ENCODE assay signal across 15 cellular contexts in the genomic region with DNA sequence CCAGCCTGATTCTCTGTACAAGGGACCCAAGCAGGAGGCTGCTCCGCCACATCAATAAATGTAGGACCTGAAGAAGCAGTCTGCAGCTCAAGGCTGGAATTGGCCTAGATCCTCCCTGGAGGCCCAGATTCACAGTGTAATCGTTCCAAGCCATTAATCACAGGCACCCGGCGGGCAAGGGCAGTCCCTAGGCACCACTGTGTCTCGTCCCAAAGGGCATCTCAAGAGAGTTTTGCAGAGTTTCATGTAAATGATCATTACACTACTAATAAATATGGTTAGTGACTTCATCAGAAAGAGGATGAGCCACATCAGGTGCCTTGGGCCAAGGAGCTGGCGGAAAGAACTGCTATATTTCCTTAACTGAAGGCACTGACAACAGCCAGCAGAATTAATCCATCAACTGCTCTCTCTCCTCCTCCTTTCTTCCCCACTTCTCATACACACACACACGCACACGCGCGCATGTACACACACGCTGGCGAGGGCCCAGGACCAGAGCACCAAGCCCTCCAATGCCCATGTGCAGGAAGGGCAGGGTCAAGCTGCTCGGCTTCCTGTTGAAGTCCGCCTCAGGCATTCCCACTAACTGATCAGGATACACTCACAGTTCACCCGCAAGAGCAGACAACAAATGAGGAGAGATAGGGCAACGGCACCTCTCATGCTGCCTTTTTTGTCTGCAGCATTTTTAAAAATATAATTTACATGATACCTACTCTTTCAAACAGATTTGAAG. TPM values are rescaled to one million over a fixed set of nuclear protein-coding genes. Genes with fewer than 3 reads are reported as not detected.
DNase-seq lines count a peak whose midpoint lies in the region; ATAC-seq and TF ChIP-seq lines count a peak whose summit lies in the region.
"Had no signal": no experiment of that assay in that cellular context is flagged by ENCODE, and none has a peak within 500 bp of the region (broad histone marks: within the 10 kb centered on the region; RNA-seq: fewer than 3 reads in every experiment).

No MANE protein-coding gene starts in this region.

- peaks cover 2% of the 10 kb centered on the region for H3K9me3 Mint-ChIP-seq in glutamatergic neuron (ENCODE audit: unreplicated experiment)
- H3K9me3 Mint-ChIP-seq: activated T-cell treated with anti-CD3 and anti-CD28 coated beads, Interleukin-2, amount 50 U/mL, for 72 hours; stimulated activated effector memory CD8-positive, alpha-beta T cell treated with anti-CD3 and anti-CD28 coated beads, Interleukin-12 subunit alpha, Interleukin-12 subunit beta, amount 100 ng/mL, for 72 hours had no signal

- 100% methylated on average over 2 of the region's 16 CpGs; no CpG with 5 or more reads in 1 of the 2 donors for WGBS in neuronal stem cell (ENCODE audit: extremely low coverage in 2 of 2, insufficient read length in 2 of 2, insufficient replicate concordance in 1 of 2), 2 donors

- ATAC-seq in foreskin keratinocyte, result peak; percentile 83
- no peak for ATAC-seq in GM21381 (IDR thresholded peaks at IDR 0.05; ENCODE audit: unreplicated experiment)
- ATAC-seq: activated T-cell treated with anti-CD3 and anti-CD28 coated beads, Interleukin-2, amount 50 U/mL, for 72 hours; Panc1; stimulated activated effector memory CD8-positive, alpha-beta T cell treated with anti-CD3 and anti-CD28 coated beads, Interleukin-12 subunit alpha, Interleukin-12 subunit beta, amount 100 ng/mL, for 72 hours had no signal

- H3K36me3 Mint-ChIP-seq in glutamatergic neuron (ENCODE audit: unreplicated experiment), result no peaks in the 10 kb centered on the region
- H3K36me3 Mint-ChIP-seq: stimulated activated effector memory CD8-positive, alpha-beta T cell treated with anti-CD3 and anti-CD28 coated beads, Interleukin-12 subunit alpha, Interleukin-12 subunit beta, amount 100 ng/mL, for 72 hours had no signal

- H2BK5ac ChIP-seq in neuronal stem cell (ENCODE audit: low read length), result no peak overlapping the region

- no peak overlapping the region for H3K14ac ChIP-seq in neuronal stem cell (ENCODE audit: low read length)

- no peak overlapping the region for H2BK12ac ChIP-seq in neuronal stem cell (ENCODE audit: low read length)

- H3K9me3 ChIP-seq in neuronal stem cell (replicated peaks in 1 of 2; ENCODE audit: control insufficient read depth in 2 of 2, insufficient read depth in 1 of 2, low read depth in 1 of 2, low read length in 2 of 2), result no peaks in the 10 kb centered on the region
- H3K9me3 ChIP-seq: Caco-2, HAP-1 had no signal

- H3K23ac ChIP-seq in neuronal stem cell (ENCODE audit: low read depth, low read length, poor library complexity), result no peak overlapping the region

- H3K27ac Mint-ChIP-seq in glutamatergic neuron (ENCODE audit: unreplicated experiment), result no peak overlapping the region
- H3K27ac Mint-ChIP-seq: activated T-cell treated with anti-CD3 and anti-CD28 coated beads, Interleukin-2, amount 50 U/mL, for 72 hours; stimulated activated effector memory CD8-positive, alpha-beta T cell treated with anti-CD3 and anti-CD28 coated beads, Interleukin-12 subunit alpha, Interleukin-12 subunit beta, amount 100 ng/mL, for 72 hours had no signal

- H3K4me1 ChIP-seq in foreskin keratinocyte (peaks cover 22% of the 10 kb centered on the region), neuronal stem cell (ENCODE audit: control insufficient read depth in 2 of 2, insufficient read depth in 1 of 2, low read depth in 1 of 2, low read length in 2 of 2) (no peaks in the 10 kb centered on the region)
- H3K4me1 ChIP-seq: Caco-2 had no signal

- no peak overlapping the region for H2AK5ac ChIP-seq in neuronal stem cell (ENCODE audit: low read depth, low read length)

- peak overlapping the region; percentile 50 for H3K9ac ChIP-seq in neuronal stem cell (ENCODE audit: low read depth, low read length, poor library complexity)

- no peaks in the 10 kb centered on the region for H3K27me3 ChIP-seq in foreskin keratinocyte
- no peaks in the 10 kb centered on the region for H3K27me3 ChIP-seq in neuronal stem cell (ENCODE audit: control insufficient read depth in 3 of 3, insufficient read depth in 3 of 3, low read depth in 1 of 3, low read length in 3 of 3)

- no peak overlapping the region for H2BK120ac ChIP-seq in neuronal stem cell (ENCODE audit: low read depth, low read length)

- H3K4me1 Mint-ChIP-seq in glutamatergic neuron (ENCODE audit: low read depth, unreplicated experiment), result peaks cover 12% of the 10 kb centered on the region

- H3K4me2 ChIP-seq in neuronal stem cell (ENCODE audit: insufficient read depth, low read length, poor library complexity, severe bottlenecking), result no peak overlapping the region

- no peak overlapping the region for H3K18ac ChIP-seq in neuronal stem cell (ENCODE audit: low read length)

- H3K4me3 ChIP-seq in neuronal stem cell (ENCODE audit: low read length in 2 of 2), result no peak overlapping the region
- H3K4me3 ChIP-seq: HAP-1 had no signal

- H3K4me3 Mint-ChIP-seq in glutamatergic neuron (ENCODE audit: unreplicated experiment), result no peak overlapping the region
- H3K4me3 Mint-ChIP-seq: activated T-cell treated with anti-CD3 and anti-CD28 coated beads, Interleukin-2, amount 50 U/mL, for 72 hours; stimulated activated effector memory CD8-positive, alpha-beta T cell treated with anti-CD3 and anti-CD28 coated beads, Interleukin-12 subunit alpha, Interleukin-12 subunit beta, amount 100 ng/mL, for 72 hours had no signal

- no peak overlapping the region for H3K4ac ChIP-seq in neuronal stem cell (ENCODE audit: low read length)

- no peak for TF ChIP-seq CTCF in foreskin keratinocyte (conservative IDR thresholded peaks at IDR 0.05)
- TF ChIP-seq CTCF in glutamatergic neuron (IDR thresholded peaks at IDR 0.05; ENCODE audit: partially characterized antibody, unreplicated experiment), result no peak

- H3K79me1 ChIP-seq in neuronal stem cell (ENCODE audit: low read depth, low read length), result peaks cover 3% of the 10 kb centered on the region

- peak; percentile 61 for DNase-seq in COLO829 (ENCODE audit: low spot score)
- DNase-seq in NCI-H526 (lab: John Stamatoyannopoulos, UW), result peak; percentile 48 to 62
- DNase-seq in foreskin keratinocyte, result peak; percentile 47 to 64
- DNase-seq in neuronal stem cell (ENCODE audit: low spot score), result no peak
- DNase-seq in glutamatergic neuron, result no peak
- DNase-seq in ureter (ENCODE audit: low spot score), result no peak
- DNase-seq in C1 segment of cervical spinal cord (lab: John Stamatoyannopoulos, UW), result no peak
- DNase-seq: activated CD4-positive, CD25-positive, alpha-beta regulatory T cell; activated T-cell treated with anti-CD3 and anti-CD28 coated beads, Interleukin-2, amount 50 U/mL, for 72 hours; Caco-2; NCI-H1694 treated with DMSO at 0.1 percent for 48 hours had no signal

- no peak overlapping the region for H2AFZ ChIP-seq in neuronal stem cell (ENCODE audit: low read length)

- peaks cover 2% of the 10 kb centered on the region for H3K27me3 Mint-ChIP-seq in glutamatergic neuron (ENCODE audit: unreplicated experiment)

- H4K91ac ChIP-seq in neuronal stem cell (ENCODE audit: low read depth, low read length, poor library complexity), result no peak overlapping the region

- H3K36me3 ChIP-seq in neuronal stem cell (replicated peaks in 1 of 2; ENCODE audit: control insufficient read depth in 2 of 2, insufficient read depth in 2 of 2, low read length in 2 of 2), result peaks cover 0 to 12% of the 10 kb centered on the region in 2 donors
- H3K36me3 ChIP-seq: HAP-1 had no signal

- H4K8ac ChIP-seq in neuronal stem cell (ENCODE audit: low read depth, low read length), result no peak overlapping the region

- no peak overlapping the region for H3K27ac ChIP-seq in foreskin keratinocyte
- no peak overlapping the region for H3K27ac ChIP-seq in neuronal stem cell (replicated peaks; ENCODE audit: low read length)

- H2BK15ac ChIP-seq in neuronal stem cell (ENCODE audit: low read length), result no peak overlapping the region

RNA-seq across cellular contexts. Expression of gene GNAQ, which starts 33.8 kb away (rescaled TPM):
- total RNA-seq in foreskin keratinocyte (31.3 and 31.6 TPM in 2 replicates), glutamatergic neuron (ENCODE audit: unreplicated experiment) (72.8 TPM), ureter (85.8 TPM)
- 8.4 and 10.0 TPM in 2 replicates for polyA plus RNA-seq in foreskin keratinocyte
- polyA plus RNA-seq in neuronal stem cell (2013, experiment 1 of 2), result 32.3 TPM
- 34.2 TPM for polyA plus RNA-seq in neuronal stem cell (2013, experiment 2 of 2)

Comparison
In these comparisons a context has a peak if more than half of its experiments do, and no peak if none do; other contexts are left out.
1. DNase-seq: peak in COLO829 (single experiment), NCI-H526 (2 of 2) and foreskin keratinocyte (2 of 2); none in neuronal stem cell (single experiment), glutamatergic neuron (single experiment), ureter (single experiment) and C1 segment of cervical spinal cord (0 of 14).